Comparison of ENCODE assay signal across 1 cellular context in genomic region chr4:1593881-1594345, GRCh38.
A peak's percentile ranks its signal among the peaks of the same experiment; 100 is the strongest.
TF ChIP-seq lines count a peak whose summit lies in the region.

No MANE protein-coding gene starts in this region.

TF ChIP-seq in K562, 482 proteins besides CTCF, POLR2A, EP300 and RAD21 (continued from another document):
- TF ChIP-seq HBP1 (CRISPR knock-in tag; IDR thresholded peaks at IDR 0.05), result no peak
- TF ChIP-seq HMBOX1 (IDR thresholded peaks at IDR 0.05), result no peak
- TF ChIP-seq SMAD4 (CRISPR knock-in tag; conservative IDR thresholded peaks at IDR 0.05), result 0 out of 2 replicates have a peak, but pooled peaks have one; percentile 19
- TF ChIP-seq NR2C1 (IDR thresholded peaks at IDR 0.05), result peak; percentile 45; the same call in 1 of the 2 replicates
- TF ChIP-seq NR2C1 (tag; IDR thresholded peaks at IDR 0.05), result no peak
- TF ChIP-seq HMGN3 (IDR thresholded peaks at IDR 0.05; ENCODE audit: borderline replicate concordance, extremely low read depth, insufficient read length, low read depth, low read length), result peak; percentile 38
- TF ChIP-seq NCOA4 (IDR thresholded peaks at IDR 0.05; ENCODE audit: partially characterized antibody), result no peak
- TF ChIP-seq MTA3 (IDR thresholded peaks at IDR 0.05; ENCODE audit: borderline replicate concordance), result 0 out of 2 replicates have a peak, but pooled peaks have one; percentile 26
- TF ChIP-seq CTBP1 (IDR thresholded peaks at IDR 0.05; ENCODE audit: borderline replicate concordance), result no peak
- TF ChIP-seq LCOR (CRISPR knock-in tag; IDR thresholded peaks at IDR 0.05), result peak; percentile 51; the same call in 1 of the 2 replicates
- peak; percentile 38 for TF ChIP-seq VEZF1 (CRISPR knock-in tag; IDR thresholded peaks at IDR 0.05)
- TF ChIP-seq CBFB (CRISPR knock-in tag; IDR thresholded peaks at IDR 0.05), result no peak
- peak; percentile 93 for TF ChIP-seq HINFP (tag; conservative IDR thresholded peaks at IDR 0.05; ENCODE audit: low read depth)
- peak in 1 of 2 experiments; percentile 56; a peak in 1 of 4 replicates for TF ChIP-seq MAZ (CRISPR knock-in tag; conservative IDR thresholded peaks at IDR 0.05 in 1 of 2, IDR thresholded peaks at IDR 0.05 in 1 of 2)
- TF ChIP-seq PHF8 (IDR thresholded peaks at IDR 0.05; ENCODE audit: borderline replicate concordance, low read length), result peak; percentile 9; the same call in 1 of the 2 replicates
- TF ChIP-seq SP1 (CRISPR knock-in tag; IDR thresholded peaks at IDR 0.05), result peak; percentile 28; the same call in 1 of the 2 replicates
- TF ChIP-seq NR1H2 (CRISPR knock-in tag; IDR thresholded peaks at IDR 0.05), result 0 out of 2 replicates have a peak, but pooled peaks have one; percentile 9
- peak in 1 of 2 experiments; percentile 64; a peak in 2 of 4 replicates for TF ChIP-seq KDM1A (IDR thresholded peaks at IDR 0.05)
- no peak for TF ChIP-seq FOXO4 (CRISPR knock-in tag; IDR thresholded peaks at IDR 0.05)
- no peak for TF ChIP-seq SRSF7 (optimal IDR thresholded peaks at IDR 0.05; ENCODE audit: low read depth, low read length)
- TF ChIP-seq ZNF436 (CRISPR knock-in tag; IDR thresholded peaks at IDR 0.05), result peak; percentile 98
- TF ChIP-seq CCNT2 (IDR thresholded peaks at IDR 0.05; ENCODE audit: borderline replicate concordance, extremely low read depth, insufficient read length, low read depth, low read length), result peak; percentile 41
- no peak for TF ChIP-seq SMARCA4 (IDR thresholded peaks at IDR 0.05)
- TF ChIP-seq GTF3C2 (IDR thresholded peaks at IDR 0.05; ENCODE audit: borderline replicate concordance, extremely low read depth, insufficient read length), result peak; percentile 39
- TF ChIP-seq E2F6 (IDR thresholded peaks at IDR 0.05; ENCODE audit: borderline replicate concordance in 1 of 2, extremely low read depth in 1 of 2, insufficient read depth in 1 of 2, insufficient read length in 1 of 2, low read depth in 1 of 2, low read length in 1 of 2, poor library complexity in 1 of 2, severe bottlenecking in 1 of 2), result no peak
- no peak for TF ChIP-seq ARID3B (CRISPR knock-in tag; IDR thresholded peaks at IDR 0.05; ENCODE audit: borderline replicate concordance)
- no peak for TF ChIP-seq TEAD2 (tag; IDR thresholded peaks at IDR 0.05)
- no peak for TF ChIP-seq ZFPM2 (CRISPR knock-in tag; IDR thresholded peaks at IDR 0.05)
- TF ChIP-seq FOXK1 (CRISPR knock-in tag; IDR thresholded peaks at IDR 0.05; ENCODE audit: borderline replicate concordance), result no peak
- no peak for TF ChIP-seq CUX1 (CRISPR knock-in tag; IDR thresholded peaks at IDR 0.05)
